In the genomic region with DNA sequence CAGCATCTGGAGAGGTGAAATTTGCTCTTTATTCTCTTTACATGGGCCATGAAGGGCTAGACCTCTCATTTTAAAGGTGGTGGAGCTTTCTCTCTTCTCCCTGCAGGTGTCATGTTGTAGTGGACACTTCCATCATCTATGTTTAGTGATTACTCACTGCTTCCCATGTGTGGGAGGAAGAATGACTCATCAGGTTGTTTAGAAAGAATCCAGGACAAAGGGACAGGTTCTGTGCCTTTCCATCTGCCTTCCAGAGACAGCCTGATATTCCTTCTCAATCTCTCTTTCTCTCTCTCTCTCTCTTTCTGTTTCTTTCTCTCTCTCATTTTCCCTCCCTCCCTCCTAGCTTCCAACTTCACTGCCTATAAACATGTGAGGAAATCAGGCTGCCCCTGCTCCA, we compare ENCODE assay signal across 1 cellular context.
TF ChIP-seq lines count a peak whose summit lies in the region.

No MANE protein-coding gene starts in this region.

TF ChIP-seq in A549, 52 proteins besides CTCF, POLR2A, EP300 and RAD21 (continued from another document):
- TF ChIP-seq BCL3 (IDR thresholded peaks at IDR 0.05) (no peak), CHD2 (IDR thresholded peaks at IDR 0.05; ENCODE audit: low read length, partially characterized antibody) (no peak), HOXB5 (CRISPR knock-in tag; IDR thresholded peaks at IDR 0.05) (no peak), MAFK (IDR thresholded peaks at IDR 0.05; ENCODE audit: partially characterized antibody) (peak; percentile 81), ZFP36 (IDR thresholded peaks at IDR 0.05; ENCODE audit: borderline replicate concordance, partially characterized antibody) (no peak)
TF ChIP-seq in A549: peak in this region for 8.
